In genomic region chr2:36165132-36165531, GRCh38 we compare ENCODE assay signal across 1 cellular context.
TF ChIP-seq lines count a peak whose summit lies in the region.

No MANE protein-coding gene starts in this region.

TF ChIP-seq in HepG2, 621 proteins besides CTCF, POLR2A, EP300 and RAD21 (continued from another document):
- TF ChIP-seq SNAPC4 (CRISPR knock-in tag; IDR thresholded peaks at IDR 0.05) = no peak
- no peak for TF ChIP-seq ZNF230 (CRISPR knock-in tag; IDR thresholded peaks at IDR 0.05)
- no peak for TF ChIP-seq SRY (CRISPR knock-in tag; IDR thresholded peaks at IDR 0.05)
- peak; percentile 59 for TF ChIP-seq ZNF770 (CRISPR knock-in tag; IDR thresholded peaks at IDR 0.05)
- no peak for TF ChIP-seq ZNF839 (CRISPR knock-in tag; IDR thresholded peaks at IDR 0.05; ENCODE audit: borderline replicate concordance)
- no peak for TF ChIP-seq DNMT3B (CRISPR knock-in tag; conservative IDR thresholded peaks at IDR 0.05)
- TF ChIP-seq ZNF570 (CRISPR knock-in tag; IDR thresholded peaks at IDR 0.05; ENCODE audit: borderline replicate concordance) = no peak
- TF ChIP-seq ATF2 (CRISPR knock-in tag; IDR thresholded peaks at IDR 0.05) = no peak
- TF ChIP-seq HOXD1 (CRISPR knock-in tag; IDR thresholded peaks at IDR 0.05) = no peak
- TF ChIP-seq PPARG (CRISPR knock-in tag; conservative IDR thresholded peaks at IDR 0.05) = no peak
- no peak for TF ChIP-seq HBP1 (CRISPR knock-in tag; IDR thresholded peaks at IDR 0.05; ENCODE audit: low read depth)
